In genomic region chr22:36874309-36874696, GRCh38 we compare ENCODE assay signal across 1 cellular context.
TF ChIP-seq lines count a peak whose summit lies in the region.

No MANE protein-coding gene starts in this region.

TF ChIP-seq in GM23338, 12 proteins besides CTCF, POLR2A, EP300 and RAD21 (continued from another document):
- TF ChIP-seq ETS1 (IDR thresholded peaks at IDR 0.05) (no peak), STAT1 (IDR thresholded peaks at IDR 0.05; ENCODE audit: unreplicated experiment) (no peak), NANOG (IDR thresholded peaks at IDR 0.05; ENCODE audit: borderline replicate concordance) (no peak), CREB1 (CRISPR knock-in tag; IDR thresholded peaks at IDR 0.05; ENCODE audit: low read depth) (no peak), POLR2AphosphoS5 (IDR thresholded peaks at IDR 0.05; ENCODE audit: low read depth) (no peak), ZNF114 (CRISPR knock-in tag; IDR thresholded peaks at IDR 0.05) (no peak)
- TF ChIP-seq, protein P1, sequence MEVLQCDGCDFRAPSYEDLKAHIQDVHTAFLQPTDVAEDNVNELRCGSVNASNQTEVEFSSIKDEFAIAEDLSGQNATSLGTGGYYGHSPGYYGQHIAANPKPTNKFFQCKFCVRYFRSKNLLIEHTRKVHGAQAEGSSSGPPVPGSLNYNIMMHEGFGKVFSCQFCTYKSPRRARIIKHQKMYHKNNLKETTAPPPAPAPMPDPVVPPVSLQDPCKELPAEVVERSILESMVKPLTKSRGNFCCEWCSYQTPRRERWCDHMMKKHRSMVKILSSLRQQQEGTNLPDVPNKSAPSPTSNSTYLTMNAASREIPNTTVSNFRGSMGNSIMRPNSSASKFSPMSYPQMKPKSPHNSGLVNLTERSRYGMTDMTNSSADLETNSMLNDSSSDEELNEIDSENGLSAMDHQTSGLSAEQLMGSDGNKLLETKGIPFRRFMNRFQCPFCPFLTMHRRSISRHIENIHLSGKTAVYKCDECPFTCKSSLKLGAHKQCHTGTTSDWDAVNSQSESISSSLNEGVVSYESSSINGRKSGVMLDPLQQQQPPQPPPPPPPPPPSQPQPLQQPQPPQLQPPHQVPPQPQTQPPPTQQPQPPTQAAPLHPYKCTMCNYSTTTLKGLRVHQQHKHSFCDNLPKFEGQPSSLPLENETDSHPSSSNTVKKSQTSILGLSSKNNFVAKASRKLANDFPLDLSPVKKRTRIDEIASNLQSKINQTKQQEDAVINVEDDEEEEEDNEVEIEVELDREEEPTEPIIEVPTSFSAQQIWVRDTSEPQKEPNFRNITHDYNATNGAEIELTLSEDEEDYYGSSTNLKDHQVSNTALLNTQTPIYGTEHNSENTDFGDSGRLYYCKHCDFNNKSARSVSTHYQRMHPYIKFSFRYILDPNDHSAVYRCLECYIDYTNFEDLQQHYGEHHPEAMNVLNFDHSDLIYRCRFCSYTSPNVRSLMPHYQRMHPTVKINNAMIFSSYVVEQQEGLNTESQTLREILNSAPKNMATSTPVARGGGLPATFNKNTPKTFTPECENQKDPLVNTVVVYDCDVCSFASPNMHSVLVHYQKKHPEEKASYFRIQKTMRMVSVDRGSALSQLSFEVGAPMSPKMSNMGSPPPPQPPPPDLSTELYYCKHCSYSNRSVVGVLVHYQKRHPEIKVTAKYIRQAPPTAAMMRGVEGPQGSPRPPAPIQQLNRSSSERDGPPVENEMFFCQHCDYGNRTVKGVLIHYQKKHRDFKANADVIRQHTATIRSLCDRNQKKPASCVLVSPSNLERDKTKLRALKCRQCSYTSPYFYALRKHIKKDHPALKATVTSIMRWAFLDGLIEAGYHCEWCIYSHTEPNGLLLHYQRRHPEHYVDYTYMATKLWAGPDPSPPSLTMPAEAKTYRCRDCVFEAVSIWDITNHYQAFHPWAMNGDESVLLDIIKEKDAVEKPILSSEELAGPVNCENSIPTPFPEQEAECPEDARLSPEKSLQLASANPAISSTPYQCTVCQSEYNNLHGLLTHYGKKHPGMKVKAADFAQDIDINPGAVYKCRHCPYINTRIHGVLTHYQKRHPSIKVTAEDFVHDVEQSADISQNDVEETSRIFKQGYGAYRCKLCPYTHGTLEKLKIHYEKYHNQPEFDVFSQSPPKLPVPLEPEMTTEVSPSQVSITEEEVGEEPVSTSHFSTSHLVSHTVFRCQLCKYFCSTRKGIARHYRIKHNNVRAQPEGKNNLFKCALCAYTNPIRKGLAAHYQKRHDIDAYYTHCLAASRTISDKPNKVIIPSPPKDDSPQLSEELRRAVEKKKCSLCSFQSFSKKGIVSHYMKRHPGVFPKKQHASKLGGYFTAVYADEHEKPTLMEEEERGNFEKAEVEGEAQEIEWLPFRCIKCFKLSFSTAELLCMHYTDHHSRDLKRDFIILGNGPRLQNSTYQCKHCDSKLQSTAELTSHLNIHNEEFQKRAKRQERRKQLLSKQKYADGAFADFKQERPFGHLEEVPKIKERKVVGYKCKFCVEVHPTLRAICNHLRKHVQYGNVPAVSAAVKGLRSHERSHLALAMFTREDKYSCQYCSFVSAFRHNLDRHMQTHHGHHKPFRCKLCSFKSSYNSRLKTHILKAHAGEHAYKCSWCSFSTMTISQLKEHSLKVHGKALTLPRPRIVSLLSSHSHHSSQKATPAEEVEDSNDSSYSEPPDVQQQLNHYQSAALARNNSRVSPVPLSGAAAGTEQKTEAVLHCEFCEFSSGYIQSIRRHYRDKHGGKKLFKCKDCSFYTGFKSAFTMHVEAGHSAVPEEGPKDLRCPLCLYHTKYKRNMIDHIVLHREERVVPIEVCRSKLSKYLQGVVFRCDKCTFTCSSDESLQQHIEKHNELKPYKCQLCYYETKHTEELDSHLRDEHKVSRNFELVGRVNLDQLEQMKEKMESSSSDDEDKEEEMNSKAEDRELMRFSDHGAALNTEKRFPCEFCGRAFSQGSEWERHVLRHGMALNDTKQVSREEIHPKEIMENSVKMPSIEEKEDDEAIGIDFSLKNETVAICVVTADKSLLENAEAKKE (CRISPR knock-in tag; IDR thresholded peaks at IDR 0.05), result no peak
